12 cellular contexts compared by ENCODE assay signal in the genomic region with DNA sequence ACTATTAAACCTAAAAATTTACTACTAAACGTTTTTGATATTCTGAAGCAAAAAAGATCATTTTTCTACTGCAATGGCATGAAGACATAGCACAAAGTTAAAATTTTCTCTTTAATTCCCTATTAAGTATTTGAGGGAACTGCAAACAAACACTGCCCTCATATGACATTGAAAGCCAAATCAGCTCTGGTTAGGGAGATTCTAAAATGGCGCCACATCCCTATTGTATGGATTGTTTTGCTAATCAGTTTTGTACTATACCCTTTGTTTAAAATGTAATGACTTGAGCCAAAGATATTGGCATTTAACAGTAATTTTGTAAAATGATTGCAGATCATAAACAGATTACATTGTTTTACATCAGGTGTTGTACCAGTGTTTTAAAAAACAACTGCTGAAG.
"Had no signal": no experiment of that assay in that cellular context is flagged by ENCODE, and none has a peak within 500 bp of the region (broad histone marks: within the 10 kb centered on the region; RNA-seq: fewer than 3 reads in every experiment).

No MANE protein-coding gene starts in this region.

- H3K4me3 Mint-ChIP-seq: activated CD4-positive, alpha-beta memory T cell treated with anti-CD3 and anti-CD28 coated beads for 36 hours; activated T-cell treated with anti-CD3 and anti-CD28 coated beads, Interleukin-2, amount 50 U/mL, for 72 hours had no signal

- DNase-seq: activated CD4-positive, alpha-beta memory T cell treated with anti-CD3 and anti-CD28 coated beads for 36 hours; activated naive CD4-positive, alpha-beta T cell; activated T-cell treated with anti-CD3 and anti-CD28 coated beads, Interleukin-2, amount 50 U/mL, for 72 hours; dorsolateral prefrontal cortex; esophagus squamous epithelium; mammary epithelial cell; naive thymus-derived CD8-positive, alpha-beta T cell had no signal

- H3K9me3 Mint-ChIP-seq: activated CD4-positive, alpha-beta memory T cell treated with anti-CD3 and anti-CD28 coated beads for 36 hours; activated T-cell treated with anti-CD3 and anti-CD28 coated beads, Interleukin-2, amount 50 U/mL, for 72 hours; naive thymus-derived CD8-positive, alpha-beta T cell had no signal

- H3K27ac ChIP-seq: ascending aorta, dorsolateral prefrontal cortex, esophagus squamous epithelium, right atrium auricular region, tibial nerve, vagina had no signal

- H3K27me3 ChIP-seq: ascending aorta, right atrium auricular region, tibial nerve, vagina had no signal

- H3K9me3 ChIP-seq: ascending aorta, esophagus squamous epithelium, right atrium auricular region, tibial nerve, vagina had no signal

- H3K4me3 ChIP-seq: ascending aorta, dorsolateral prefrontal cortex, esophagus squamous epithelium, right atrium auricular region, skin epidermis, tibial nerve, vagina had no signal

- H3K36me3 ChIP-seq: ascending aorta, esophagus squamous epithelium, right atrium auricular region, tibial nerve, vagina had no signal

- H3K27ac Mint-ChIP-seq: activated CD4-positive, alpha-beta memory T cell treated with anti-CD3 and anti-CD28 coated beads for 36 hours; activated T-cell treated with anti-CD3 and anti-CD28 coated beads, Interleukin-2, amount 50 U/mL, for 72 hours had no signal

- ATAC-seq: activated T-cell treated with anti-CD3 and anti-CD28 coated beads, Interleukin-2, amount 50 U/mL, for 72 hours; naive thymus-derived CD8-positive, alpha-beta T cell had no signal

- H3K4me1 ChIP-seq: ascending aorta, esophagus squamous epithelium, right atrium auricular region, vagina had no signal
